Comparison of ENCODE assay signal across 8 cellular contexts in genomic region chrX:47649302-47649701, GRCh38. TPM values are rescaled to one million over a fixed set of nuclear protein-coding genes. Genes with fewer than 3 reads are reported as not detected.
DNase-seq lines count a peak whose midpoint lies in the region; ATAC-seq lines count a peak whose summit lies in the region.

No MANE protein-coding gene starts in this region.

- H3K27me3 ChIP-seq in stomach smooth muscle (ENCODE audit: control insufficient read depth in 1 of 2, insufficient read depth in 2 of 2, low read length in 2 of 2), result peaks cover 0 to 5% of the 10 kb centered on the region in 2 donors

- H3K27me3 Mint-ChIP-seq in activated CD4-positive, alpha-beta T cell treated with anti-CD3 and anti-CD28 coated beads, Interleukin-2, amount 10 ng/mL, durations not matched to agents 24 days and 14 days, result no peaks in the 10 kb centered on the region
- no peaks in the 10 kb centered on the region for H3K27me3 Mint-ChIP-seq in activated T-helper 1 cell treated with anti-CD3 and anti-CD28 coated beads, Interleukin-12 subunit alpha, Interleukin-12 subunit beta, Interleukin-2, Interleukin-4 antibody, amounts not matched to agents 30 ng/mL and 10 ng/mL and 1 ng/mL, durations not matched to agents 14 hours and 24 hours and 36 hours (ENCODE audit: insufficient read depth)
- peaks cover 4 to 14% (median 7%) of the 10 kb centered on the region in 3 donors for H3K27me3 Mint-ChIP-seq in immature natural killer cell (ENCODE audit: low read depth in 3 of 3)

- intact Hi-C loops in activated CD4-positive, alpha-beta T cell treated with anti-CD3 and anti-CD28 coated beads, Interleukin-2, amount 10 ng/mL, durations not matched to agents 24 days and 14 days (cut with micrococcal nuclease), result no loop called here
- intact Hi-C loops in activated T-helper 1 cell treated with anti-CD3 and anti-CD28 coated beads, Interleukin-12 subunit alpha, Interleukin-12 subunit beta, Interleukin-2, Interleukin-4 antibody, amounts not matched to agents 30 ng/mL and 10 ng/mL and 1 ng/mL, durations not matched to agents 14 hours and 24 hours and 36 hours (cut with micrococcal nuclease), result loop anchor here (2.0 kb wide), 1 partner anchor 13 kb away; no protein-coding TSS in a partner anchor

- peak overlapping the region; percentile 40 to 79 for H3K4me3 ChIP-seq in stomach smooth muscle (ENCODE audit: low read length in 2 of 2)

- H3K9me3 Mint-ChIP-seq in activated CD4-positive, alpha-beta T cell treated with anti-CD3 and anti-CD28 coated beads, Interleukin-2, amount 10 ng/mL, durations not matched to agents 24 days and 14 days, result no peaks in the 10 kb centered on the region
- no peaks in the 10 kb centered on the region for H3K9me3 Mint-ChIP-seq in activated T-helper 1 cell treated with anti-CD3 and anti-CD28 coated beads, Interleukin-12 subunit alpha, Interleukin-12 subunit beta, Interleukin-2, Interleukin-4 antibody, amounts not matched to agents 30 ng/mL and 10 ng/mL and 1 ng/mL, durations not matched to agents 14 hours and 24 hours and 36 hours
- H3K9me3 Mint-ChIP-seq in immature natural killer cell, result no peaks in the 10 kb centered on the region

- peak overlapping the region; percentile 29 to 38 for H3K9ac ChIP-seq in stomach smooth muscle (ENCODE audit: low read length in 2 of 2)

- H3K4me1 ChIP-seq in stomach smooth muscle (ENCODE audit: control insufficient read depth, insufficient read depth, low read length), result peaks cover 13% of the 10 kb centered on the region

- peak overlapping the region; percentile 93 for H3K4me3 Mint-ChIP-seq in activated CD4-positive, alpha-beta T cell treated with anti-CD3 and anti-CD28 coated beads, Interleukin-2, amount 10 ng/mL, durations not matched to agents 24 days and 14 days
- H3K4me3 Mint-ChIP-seq in activated T-helper 1 cell treated with anti-CD3 and anti-CD28 coated beads, Interleukin-12 subunit alpha, Interleukin-12 subunit beta, Interleukin-2, Interleukin-4 antibody, amounts not matched to agents 30 ng/mL and 10 ng/mL and 1 ng/mL, durations not matched to agents 14 hours and 24 hours and 36 hours, result peak overlapping the region; percentile 95
- H3K4me3 Mint-ChIP-seq in immature natural killer cell, result peak overlapping the region; percentile 72 to 98 (median 83)

- no peak for ATAC-seq in HG02884 (IDR thresholded peaks at IDR 0.05; ENCODE audit: unreplicated experiment)

- peak overlapping the region; percentile 89 for H3K27ac Mint-ChIP-seq in activated CD4-positive, alpha-beta T cell treated with anti-CD3 and anti-CD28 coated beads, Interleukin-2, amount 10 ng/mL, durations not matched to agents 24 days and 14 days
- H3K27ac Mint-ChIP-seq in activated T-helper 1 cell treated with anti-CD3 and anti-CD28 coated beads, Interleukin-12 subunit alpha, Interleukin-12 subunit beta, Interleukin-2, Interleukin-4 antibody, amounts not matched to agents 30 ng/mL and 10 ng/mL and 1 ng/mL, durations not matched to agents 14 hours and 24 hours and 36 hours, result peak overlapping the region; percentile 95
- peak overlapping the region in 5 of 6 donors; percentile 56 to 94 (median 66) for H3K27ac Mint-ChIP-seq in immature natural killer cell

- H3K36me3 Mint-ChIP-seq in activated CD4-positive, alpha-beta T cell treated with anti-CD3 and anti-CD28 coated beads, Interleukin-2, amount 10 ng/mL, durations not matched to agents 24 days and 14 days (ENCODE audit: low read depth), result peaks cover 59% of the 10 kb centered on the region
- peaks cover 60% of the 10 kb centered on the region for H3K36me3 Mint-ChIP-seq in activated T-helper 1 cell treated with anti-CD3 and anti-CD28 coated beads, Interleukin-12 subunit alpha, Interleukin-12 subunit beta, Interleukin-2, Interleukin-4 antibody, amounts not matched to agents 30 ng/mL and 10 ng/mL and 1 ng/mL, durations not matched to agents 14 hours and 24 hours and 36 hours (ENCODE audit: low read depth)
- peaks cover 0 to 13% (median 11%) of the 10 kb centered on the region in 3 donors for H3K36me3 Mint-ChIP-seq in immature natural killer cell

- H3K9me3 ChIP-seq in stomach smooth muscle (ENCODE audit: control insufficient read depth in 2 of 2, low read length in 2 of 2), result no peaks in the 10 kb centered on the region

- no peak for DNase-seq in activated CD4-positive, alpha-beta T cell treated with anti-CD3 and anti-CD28 coated beads, Interleukin-2, amount 10 ng/mL, durations not matched to agents 24 days and 14 days
- no peak for DNase-seq in activated CD4-positive, alpha-beta T cell treated with anti-CD3 and anti-CD28 coated beads for 48 hours
- no peak for DNase-seq in activated T-helper 1 cell treated with anti-CD3 and anti-CD28 coated beads, Interleukin-12 subunit alpha, Interleukin-12 subunit beta, Interleukin-2, Interleukin-4 antibody, amounts not matched to agents 30 ng/mL and 10 ng/mL and 1 ng/mL, durations not matched to agents 14 hours and 24 hours and 36 hours (ENCODE audit: low spot score)
- DNase-seq in immature natural killer cell (no peak), GM19238 (ENCODE audit: insufficient read length, low spot score) (no peak), GM03348 (ENCODE audit: low spot score) (no peak)

- peaks cover 55% of the 10 kb centered on the region for H3K4me1 Mint-ChIP-seq in activated CD4-positive, alpha-beta T cell treated with anti-CD3 and anti-CD28 coated beads, Interleukin-2, amount 10 ng/mL, durations not matched to agents 24 days and 14 days
- H3K4me1 Mint-ChIP-seq in activated T-helper 1 cell treated with anti-CD3 and anti-CD28 coated beads, Interleukin-12 subunit alpha, Interleukin-12 subunit beta, Interleukin-2, Interleukin-4 antibody, amounts not matched to agents 30 ng/mL and 10 ng/mL and 1 ng/mL, durations not matched to agents 14 hours and 24 hours and 36 hours (ENCODE audit: low read depth), result peaks cover 73% of the 10 kb centered on the region
- H3K4me1 Mint-ChIP-seq in immature natural killer cell, result peaks cover 25 to 26% of the 10 kb centered on the region in 2 donors

- peaks cover 4% of the 10 kb centered on the region in 2 donors for H3K36me3 ChIP-seq in stomach smooth muscle (ENCODE audit: control insufficient read depth in 2 of 2, insufficient read depth in 2 of 2, low read length in 2 of 2)

- no peak overlapping the region for H3K27ac ChIP-seq in stomach smooth muscle (ENCODE audit: low read length)

RNA-seq across cellular contexts. Expression of gene ELK1, which starts 1.1 kb away (rescaled TPM):
- total RNA-seq in activated CD4-positive, alpha-beta T cell treated with anti-CD3 and anti-CD28 coated beads, Interleukin-2, amount 10 ng/mL, durations not matched to agents 24 days and 14 days, result 104 and 112 TPM in 2 replicates
- total RNA-seq in activated T-helper 1 cell treated with anti-CD3 and anti-CD28 coated beads, Interleukin-12 subunit alpha, Interleukin-12 subunit beta, Interleukin-2, Interleukin-4 antibody, amounts not matched to agents 30 ng/mL and 10 ng/mL and 1 ng/mL, durations not matched to agents 14 hours and 24 hours and 36 hours, result 99.3 TPM in 2 replicates
- polyA plus RNA-seq in immature natural killer cell, result 1 to 10 TPM; 8.4 to 9.4 (median 9.1) TPM

RNA-seq across cellular contexts. Expression of gene UXT, which starts 9.7 kb away (rescaled TPM):
- total RNA-seq in activated CD4-positive, alpha-beta T cell treated with anti-CD3 and anti-CD28 coated beads, Interleukin-2, amount 10 ng/mL, durations not matched to agents 24 days and 14 days, result 174 and 194 TPM in 2 replicates
- total RNA-seq in activated T-helper 1 cell treated with anti-CD3 and anti-CD28 coated beads, Interleukin-12 subunit alpha, Interleukin-12 subunit beta, Interleukin-2, Interleukin-4 antibody, amounts not matched to agents 30 ng/mL and 10 ng/mL and 1 ng/mL, durations not matched to agents 14 hours and 24 hours and 36 hours, result 163 and 173 TPM in 2 replicates
- polyA plus RNA-seq in immature natural killer cell, result 100 to 1,000 TPM; 179 to 256 (median 190) TPM

RNA-seq across cellular contexts. Expression of gene CFP, which starts 19.6 kb away (rescaled TPM):
- total RNA-seq in activated CD4-positive, alpha-beta T cell treated with anti-CD3 and anti-CD28 coated beads, Interleukin-2, amount 10 ng/mL, durations not matched to agents 24 days and 14 days, result 4.0 and 4.4 TPM in 2 replicates
- 2.3 and 4.9 TPM in 2 replicates for total RNA-seq in activated T-helper 1 cell treated with anti-CD3 and anti-CD28 coated beads, Interleukin-12 subunit alpha, Interleukin-12 subunit beta, Interleukin-2, Interleukin-4 antibody, amounts not matched to agents 30 ng/mL and 10 ng/mL and 1 ng/mL, durations not matched to agents 14 hours and 24 hours and 36 hours
- polyA plus RNA-seq in immature natural killer cell, result 10 to 100 TPM in 2 of 3 donors, 1 to 10 TPM in 1; 1.3 to 22.0 (median 13.3) TPM

RNA-seq across cellular contexts. Expression of gene SYN1, which starts 29.6 kb away (rescaled TPM):
- total RNA-seq in activated CD4-positive, alpha-beta T cell treated with anti-CD3 and anti-CD28 coated beads, Interleukin-2, amount 10 ng/mL, durations not matched to agents 24 days and 14 days, result 0.49 and 0.54 TPM in 2 replicates
- 0.21 and 0.22 TPM in 2 replicates for total RNA-seq in activated T-helper 1 cell treated with anti-CD3 and anti-CD28 coated beads, Interleukin-12 subunit alpha, Interleukin-12 subunit beta, Interleukin-2, Interleukin-4 antibody, amounts not matched to agents 30 ng/mL and 10 ng/mL and 1 ng/mL, durations not matched to agents 14 hours and 24 hours and 36 hours
- under 1 TPM in 1 of 3 donors, not detected in 2; 0.11 TPM for polyA plus RNA-seq in immature natural killer cell
